Comparison of ENCODE assay signal across 8 cellular contexts in genomic region chr19:20051841-20052768, GRCh38. TPM values are rescaled to one million over a fixed set of nuclear protein-coding genes. Genes with fewer than 3 reads are reported as not detected.
DNase-seq lines count a peak whose midpoint lies in the region; ATAC-seq and TF ChIP-seq lines count a peak whose summit lies in the region.

No MANE protein-coding gene starts in this region.

- H3K27me3 ChIP-seq in ascending aorta (no peaks in the 10 kb centered on the region), right cardiac atrium (ENCODE audit: control insufficient read depth, insufficient read depth) (no peaks in the 10 kb centered on the region), prostate gland (replicated peaks; ENCODE audit: insufficient read depth) (no peaks in the 10 kb centered on the region)

- H3K27ac ChIP-seq in ascending aorta, result peak overlapping the region; percentile 75 to 76
- H3K27ac ChIP-seq in right cardiac atrium (ENCODE audit: low read length), result peak overlapping the region; percentile 93
- peak overlapping the region; percentile 61 to 68 for H3K27ac ChIP-seq in prostate gland

- H3K4me3 ChIP-seq in LNCaP clone FGC (ENCODE audit: low read depth, low read length), result peak overlapping the region; percentile 74
- peak overlapping the region; percentile 74 for H3K4me3 ChIP-seq in ascending aorta
- peak overlapping the region; percentile 73 for H3K4me3 ChIP-seq in right cardiac atrium (ENCODE audit: low read length)
- peak overlapping the region; percentile 47 to 60 for H3K4me3 ChIP-seq in prostate gland

- intact Hi-C loops in ascending aorta (cut with DNase I), result loop anchor here (1.0 to 10.0 kb wide), 6 partner anchors 13 to 515 kb away; partner anchors contain the start of genes ZNF101, ZNF486, ZNF682 and ZNF737
- intact Hi-C loops in right cardiac atrium (cut with DNase I), result loop anchor here in 1 of 4 donors (10.0 kb wide), 1 partner anchor 113 kb away; the partner anchor contains the start of gene ZNF486
- intact Hi-C loops in prostate gland (cut with DNase I), result no loop called here

- H3K9me3 ChIP-seq in ascending aorta, result no peaks in the 10 kb centered on the region
- no peaks in the 10 kb centered on the region for H3K9me3 ChIP-seq in right cardiac atrium (ENCODE audit: control insufficient read depth, low read length)
- no peaks in the 10 kb centered on the region for H3K9me3 ChIP-seq in prostate gland

- no peaks in the 10 kb centered on the region for H3K36me3 ChIP-seq in ascending aorta
- H3K36me3 ChIP-seq in prostate gland, result no peaks in the 10 kb centered on the region

- ATAC-seq in GM21717 (IDR thresholded peaks at IDR 0.05; ENCODE audit: unreplicated experiment) (peak; percentile 78), right cardiac atrium (peak; percentile 100)

- H3K4me1 ChIP-seq in ascending aorta, result no peaks in the 10 kb centered on the region
- peaks cover 3% of the 10 kb centered on the region for H3K4me1 ChIP-seq in right cardiac atrium (ENCODE audit: control insufficient read depth, insufficient read depth, low read length)
- H3K4me1 ChIP-seq in prostate gland (replicated peaks), result no peaks in the 10 kb centered on the region

- TF ChIP-seq POLR2A in prostate gland (IDR thresholded peaks at IDR 0.05), result peak; percentile 55

- DNase-seq in DMS 273 (lab: John Stamatoyannopoulos, UW; ENCODE audit: unreplicated experiment) (peak; percentile 98), LNCaP clone FGC (ENCODE audit: low read depth) (peak; percentile 99), SW480 (ENCODE audit: low spot score) (peak; percentile 85), ascending aorta (ENCODE audit: low spot score in 2 of 2) (peak; percentile 91 to 98), right cardiac atrium (peak; percentile 97 to 99 (median 98)), prostate gland (ENCODE audit: low spot score) (peak; percentile 99), ureter (ENCODE audit: low spot score) (peak; percentile 97)

- under 1% methylated on average over 43 of the region's 43 CpGs for WGBS in right cardiac atrium
- WGBS in prostate gland, result under 1% methylated on average over 43 of the region's 43 CpGs

- TF ChIP-seq CTCF in LNCaP clone FGC (IDR thresholded peaks at IDR 0.05; ENCODE audit: control insufficient read depth, extremely low read depth, insufficient read depth), result no peak
- TF ChIP-seq CTCF in ascending aorta (IDR thresholded peaks at IDR 0.05), result peak in 1 of 3 experiments; percentile 18
- TF ChIP-seq CTCF in prostate gland (IDR thresholded peaks at IDR 0.05), result peak in 1 of 4 experiments; percentile 43

RNA-seq across cellular contexts. Expression of gene ZNF682, which starts 12.8 kb away (rescaled TPM):
- 1.1 TPM for total RNA-seq in ascending aorta
- 1 to 10 TPM; 3.4 to 4.2 (median 4.0) TPM for total RNA-seq in right cardiac atrium
- 3.2 TPM for polyA plus RNA-seq in right cardiac atrium
- total RNA-seq in prostate gland, result 1 to 10 TPM; 4.3 to 4.9 TPM
- total RNA-seq in ureter, result 26.2 TPM

RNA-seq across cellular contexts. Expression of gene ZNF90, which starts 25.7 kb away (rescaled TPM):
- total RNA-seq in ascending aorta (not detected), right cardiac atrium (1 to 10 TPM in 3 of 4 donors, under 1 TPM in 1; 0.88 to 2.5 (median 1.2) TPM), prostate gland (1 to 10 TPM; 4.1 to 4.5 TPM), ureter (39.2 TPM)
- 0.91 TPM for polyA plus RNA-seq in right cardiac atrium

Comparison
In these comparisons a context has a peak if more than half of its experiments do, and no peak if none do; other contexts are left out.
1. Peak in every context shown above with its lines: DNase-seq, ATAC-seq, H3K4me3 ChIP-seq and H3K27ac ChIP-seq.